In genomic region chr4:7335363-7336066, GRCh38 we compare ENCODE assay signal across 8 cellular contexts.
A peak's percentile ranks its signal among the peaks of the same experiment; 100 is the strongest.
DNase-seq lines count a peak whose midpoint lies in the region; ATAC-seq and TF ChIP-seq lines count a peak whose summit lies in the region.

No MANE protein-coding gene starts in this region.

- H3K36me3 ChIP-seq in stomach, result no peaks in the 10 kb centered on the region

- H3K27me3 ChIP-seq in stomach, result no peaks in the 10 kb centered on the region

- TF ChIP-seq EP300 in stomach (IDR thresholded peaks at IDR 0.05), result no peak

- no peaks in the 10 kb centered on the region for H3K27me3 Mint-ChIP-seq in activated B cell treated with CpG ODN at 0.5 μM for 24 hours

- TF ChIP-seq POLR2A in stomach (IDR thresholded peaks at IDR 0.05), result no peak

- no peak overlapping the region for H3K27ac ChIP-seq in stomach

- H3K4me1 Mint-ChIP-seq in activated B cell treated with CpG ODN at 0.5 μM for 24 hours, result no peaks in the 10 kb centered on the region

- 33 to 44% (median 37%) methylated on average over 15 to 24 of the region's 24 CpGs for WGBS in stomach, 5 donors

- CTCF ChIA-PET in activated B cell treated with CpG ODN at 0.5 μM for 24 hours (lab: Charles Lee), result interaction anchor here (0.6 kb wide), 1 partner anchor 423 kb away, joined by 3 read pairs; no protein-coding TSS in a partner anchor

- no peak overlapping the region for H3K27ac Mint-ChIP-seq in activated B cell treated with CpG ODN at 0.5 μM for 24 hours

- H3K4me1 ChIP-seq in stomach, result peaks cover 0 to 21% (median 7%) of the 10 kb centered on the region in 4 donors

- no peak overlapping the region for H3K4me3 Mint-ChIP-seq in activated B cell treated with CpG ODN at 0.5 μM for 24 hours

- intact Hi-C loops in activated B cell treated with CpG ODN at 0.5 μM for 24 hours (cut with micrococcal nuclease) (no loop called here), stomach (cut with DNase I; ENCODE audit: low total_unique reads) (no loop called here)

- no peak overlapping the region for H3K4me3 ChIP-seq in stomach

- H3K36me3 Mint-ChIP-seq in activated B cell treated with CpG ODN at 0.5 μM for 24 hours (ENCODE audit: low read depth), result no peaks in the 10 kb centered on the region

- POLR2A ChIA-PET in activated B cell treated with CpG ODN at 0.5 μM for 24 hours (lab: Charles Lee), result no interaction called here

- H3K9me3 Mint-ChIP-seq in activated B cell treated with CpG ODN at 0.5 μM for 24 hours, result no peaks in the 10 kb centered on the region

- ATAC-seq in activated B cell treated with CpG ODN at 0.5 μM for 24 hours (ENCODE audit: low read depth) (peak; percentile 45), GM21447 (IDR thresholded peaks at IDR 0.05; ENCODE audit: unreplicated experiment) (no peak)

- TF ChIP-seq CTCF in LNCAP (IDR thresholded peaks at IDR 0.05) (peak; percentile 85), activated B cell treated with CpG ODN at 0.5 μM for 24 hours (IDR thresholded peaks at IDR 0.05) (no peak), stomach (IDR thresholded peaks at IDR 0.05) (peak in 5 of 7 experiments; percentile 34 to 61 (median 47))

- DNase-seq in NCI-H2107 treated with DMSO at 0.1 percent for 48 hours (lab: John Stamatoyannopoulos, UW; ENCODE audit: unreplicated experiment), result peak; percentile 9
- no peak for DNase-seq in NCI-H2107 (lab: John Stamatoyannopoulos, UW)
- DNase-seq in activated B cell treated with CpG ODN at 0.5 μM for 24 hours, result no peak
- DNase-seq in dermis microvascular lymphatic vessel endothelial cell (ENCODE audit: low read depth in 2 of 2), result peak; percentile 21 to 33
- DNase-seq in medulla oblongata (ENCODE audit: extremely low spot score), result peak; percentile 71
- peak; percentile 62 for DNase-seq in stomach

- no peaks in the 10 kb centered on the region for H3K9me3 ChIP-seq in stomach

Comparison
In these comparisons a context has a peak if more than half of its experiments do, and no peak if none do; other contexts are left out.
1. DNase-seq: peak in NCI-H2107 treated with DMSO at 0.1 percent for 48 hours (single experiment), dermis microvascular lymphatic vessel endothelial cell (2 of 2), medulla oblongata (single experiment) and stomach (single experiment); none in NCI-H2107 (single experiment) and activated B cell treated with CpG ODN at 0.5 μM for 24 hours (single experiment).